Comparison of ENCODE assay signal across 32 cellular contexts in genomic region chr15:36040173-36040572, GRCh38.
"Had no signal": no experiment of that assay in that cellular context is flagged by ENCODE, and none has a peak within 500 bp of the region (broad histone marks: within the 10 kb centered on the region; RNA-seq: fewer than 3 reads in every experiment).

No MANE protein-coding gene starts in this region.

- H3K27me3 ChIP-seq: adrenal gland, body of pancreas, Peyer's patch, SJSA1 had no signal

- H3K4me3 Mint-ChIP-seq: activated CD4-positive, alpha-beta T cell treated with anti-CD3 and anti-CD28 coated beads for 36 hours; activated CD4-positive, alpha-beta T cell treated with anti-CD3 and anti-CD28 coated beads, Interleukin-2, amount 10 ng/mL, durations not matched to agents 7 days and 5 days; activated CD8-positive, alpha-beta T cell treated with anti-CD3 and anti-CD28 coated beads, Interleukin-2, amount 10 ng/mL, durations not matched to agents 7 days and 5 days; activated naive CD4-positive, alpha-beta T cell treated with anti-CD3 and anti-CD28 coated beads, Interleukin-2, amount 50 U/mL, for 24 hours; activated T-cell treated with anti-CD3 and anti-CD28 coated beads, Interleukin-2, amount 50 U/mL, for 24 hours; T-helper 1 cell treated with Interleukin-12 subunit alpha and Interleukin-12 subunit beta and Interleukin-4 antibody, amounts not matched to agents 30 μg/mL and 1 μg/mL, for 36 hours; T-helper 2 cell treated with Interferon-gamma antibody and Interleukin-4, amounts not matched to agents 5 μg/mL and 100 μg/mL, for 36 hours had no signal

- H3K9me3 Mint-ChIP-seq: activated naive CD4-positive, alpha-beta T cell treated with anti-CD3 and anti-CD28 coated beads, Interleukin-2, amount 50 U/mL, for 24 hours had no signal

- H3K4me1 Mint-ChIP-seq: activated CD4-positive, alpha-beta T cell treated with anti-CD3 and anti-CD28 coated beads for 36 hours; activated CD4-positive, alpha-beta T cell treated with anti-CD3 and anti-CD28 coated beads, Interleukin-2, amount 10 ng/mL, durations not matched to agents 7 days and 5 days; activated naive CD4-positive, alpha-beta T cell treated with anti-CD3 and anti-CD28 coated beads, Interleukin-2, amount 50 U/mL, for 24 hours had no signal

- DNase-seq: activated CD4-positive, alpha-beta T cell treated with anti-CD3 and anti-CD28 coated beads for 36 hours; activated CD4-positive, alpha-beta T cell treated with anti-CD3 and anti-CD28 coated beads, Interleukin-2, amount 10 ng/mL, durations not matched to agents 7 days and 5 days; activated CD4-positive, alpha-beta T cell treated with anti-CD3 and anti-CD28 coated beads, Interleukin-2, amount 50 U/mL, for 48 hours; activated CD8-positive, alpha-beta T cell treated with anti-CD3 and anti-CD28 coated beads, Interleukin-2, amount 10 ng/mL, durations not matched to agents 7 days and 5 days; activated gamma-delta T cell; activated naive CD4-positive, alpha-beta T cell treated with Interleukin-2 at 50 U/mL for 16 hours; activated T-cell treated with anti-CD3 and anti-CD28 coated beads, Interleukin-2, amount 50 U/mL, for 24 hours; adrenal gland; body of pancreas; caudate nucleus; cerebellar nuclear complex; MM.1S; MV-4-11; NCI-H1092; NCI-H1436 treated with DMSO at 0.1 percent for 48 hours; NCI-H1694 treated with DMSO at 0.1 percent for 48 hours; NCI-H2029; NCI-H345; NCI-H510A; NCI-H526; NCI-H748 treated with DMSO at 0.1 percent for 48 hours; NK-92 treated with Interleukin-12 subunit alpha and Interleukin-12 subunit beta, amount 100 ng/mL, for 24 hours; PC-3; Peyer's patch; RPMI8226; SHP77 treated with DMSO at 0.1 percent for 48 hours; SK-N-SH had no signal

- H3K4me1 ChIP-seq: adrenal gland, body of pancreas, Peyer's patch, SJSA1 had no signal

- H3K9me3 ChIP-seq: adrenal gland, body of pancreas, Peyer's patch, SJSA1, SK-N-SH had no signal

- H3K27ac ChIP-seq: adrenal gland, body of pancreas, Peyer's patch, SJSA1 had no signal

- H3K4me3 ChIP-seq: adrenal gland, body of pancreas, Peyer's patch, SJSA1 had no signal

- H3K27me3 Mint-ChIP-seq: activated CD4-positive, alpha-beta T cell treated with anti-CD3 and anti-CD28 coated beads for 36 hours; activated CD4-positive, alpha-beta T cell treated with anti-CD3 and anti-CD28 coated beads, Interleukin-2, amount 10 ng/mL, durations not matched to agents 7 days and 5 days; activated naive CD4-positive, alpha-beta T cell treated with anti-CD3 and anti-CD28 coated beads, Interleukin-2, amount 50 U/mL, for 24 hours; activated T-cell treated with anti-CD3 and anti-CD28 coated beads, Interleukin-2, amount 50 U/mL, for 24 hours had no signal

- H3K27ac Mint-ChIP-seq: activated CD4-positive, alpha-beta T cell treated with anti-CD3 and anti-CD28 coated beads for 36 hours; activated CD4-positive, alpha-beta T cell treated with anti-CD3 and anti-CD28 coated beads, Interleukin-2, amount 10 ng/mL, durations not matched to agents 7 days and 5 days; activated CD8-positive, alpha-beta T cell treated with anti-CD3 and anti-CD28 coated beads, Interleukin-2, amount 10 ng/mL, durations not matched to agents 7 days and 5 days; activated naive CD4-positive, alpha-beta T cell treated with anti-CD3 and anti-CD28 coated beads, Interleukin-2, amount 50 U/mL, for 24 hours; activated T-cell treated with anti-CD3 and anti-CD28 coated beads, Interleukin-2, amount 50 U/mL, for 24 hours; activated T-helper 2 cell treated with anti-CD3 and anti-CD28 coated beads, Interferon-gamma antibody, Interleukin-2, Interleukin-4, amounts not matched to agents 10 μg/mL and 5 μg/mL and 100 μg/mL, durations not matched to agents 14 hours and 24 hours and 36 hours; T-helper 1 cell treated with Interleukin-12 subunit alpha and Interleukin-12 subunit beta and Interleukin-4 antibody, amounts not matched to agents 30 μg/mL and 1 μg/mL, for 36 hours; T-helper 2 cell treated with Interferon-gamma antibody and Interleukin-4, amounts not matched to agents 5 μg/mL and 100 μg/mL, for 36 hours had no signal

- H3K36me3 Mint-ChIP-seq: activated naive CD4-positive, alpha-beta T cell treated with anti-CD3 and anti-CD28 coated beads, Interleukin-2, amount 50 U/mL, for 24 hours had no signal

- H3K4me2 ChIP-seq: SK-N-SH had no signal

- H3K9ac ChIP-seq: SK-N-SH had no signal

- H3K36me3 ChIP-seq: adrenal gland, Peyer's patch, SJSA1 had no signal
